8 cellular contexts compared by ENCODE assay signal in the genomic region with DNA sequence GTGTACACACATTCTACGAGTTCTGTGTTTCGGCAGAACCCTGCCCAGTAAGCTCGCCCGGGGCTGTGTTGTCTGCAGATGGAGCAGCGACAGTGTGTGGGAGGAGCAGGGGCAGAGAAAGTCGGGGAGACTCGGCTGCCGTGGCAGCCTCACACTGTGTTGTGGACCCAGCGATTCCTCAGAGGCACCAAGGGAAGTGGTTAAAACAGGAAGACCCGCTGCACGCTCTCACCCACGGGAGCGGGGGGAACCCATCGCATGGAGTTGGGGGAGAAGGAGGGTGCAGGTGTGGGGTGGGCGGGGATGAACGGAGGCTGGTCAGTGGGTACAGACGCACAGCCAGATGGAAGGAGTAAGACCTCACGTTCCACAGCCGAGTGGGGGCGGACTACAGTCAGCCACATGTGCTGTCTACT.
DNase-seq lines count a peak whose midpoint lies in the region; ATAC-seq and TF ChIP-seq lines count a peak whose summit lies in the region.

No MANE protein-coding gene starts in this region.

- H3K9me3 Mint-ChIP-seq in progenitor cell of endocrine pancreas (ENCODE audit: low read depth), result no peaks in the 10 kb centered on the region

- no peaks in the 10 kb centered on the region for H3K27me3 Mint-ChIP-seq in progenitor cell of endocrine pancreas

- no peaks in the 10 kb centered on the region for H3K36me3 Mint-ChIP-seq in progenitor cell of endocrine pancreas (ENCODE audit: insufficient read depth)

- no peak overlapping the region for H3K4me3 Mint-ChIP-seq in progenitor cell of endocrine pancreas (ENCODE audit: low read depth)

- no peaks in the 10 kb centered on the region for H3K9me3 ChIP-seq in mucosa of descending colon

- DNase-seq in GM06990 (ENCODE audit: extremely low read depth, insufficient read length) (peak; percentile 32), mucosa of descending colon (peak; percentile 21 to 59 (median 36)), NCI-H2227 (lab: John Stamatoyannopoulos, UW; ENCODE audit: unreplicated experiment) (no peak), progenitor cell of endocrine pancreas (ENCODE audit: low spot score, unreplicated experiment) (no peak), NCI-H1105 (lab: John Stamatoyannopoulos, UW) (no peak), foreskin keratinocyte (no peak)
- DNase-seq in activated CD8-positive, alpha-beta memory T cell treated with anti-CD3 and anti-CD28 coated beads, Interleukin-2, amount 50 U/mL, for 48 hours, result peak; percentile 63

- H3K4me1 Mint-ChIP-seq in progenitor cell of endocrine pancreas (ENCODE audit: low read depth), result no peaks in the 10 kb centered on the region

- no peak overlapping the region for H3K27ac Mint-ChIP-seq in progenitor cell of endocrine pancreas

- no peak overlapping the region for H3K4me3 ChIP-seq in GM06990 (replicated peaks; ENCODE audit: low read depth, low read length)
- no peak overlapping the region for H3K4me3 ChIP-seq in mucosa of descending colon

- ATAC-seq in HG03432 (IDR thresholded peaks at IDR 0.05; ENCODE audit: unreplicated experiment), result peak; percentile 66
- ATAC-seq in mucosa of descending colon, result peak; percentile 41
- ATAC-seq in foreskin keratinocyte, result no peak

- no peak overlapping the region for H3K27ac ChIP-seq in foreskin keratinocyte

- intact Hi-C loops in mucosa of descending colon (cut with DNase I, micrococcal nuclease), result no loop called here

- no peaks in the 10 kb centered on the region for H3K4me1 ChIP-seq in mucosa of descending colon (ENCODE audit: low read depth)
- H3K4me1 ChIP-seq in foreskin keratinocyte, result peaks cover 5% of the 10 kb centered on the region

- TF ChIP-seq CTCF in GM06990 (IDR thresholded peaks at IDR 0.05; ENCODE audit: insufficient read depth, low read length, poor library complexity, severe bottlenecking) (no peak), mucosa of descending colon (IDR thresholded peaks at IDR 0.05) (no peak), progenitor cell of endocrine pancreas (IDR thresholded peaks at IDR 0.05; ENCODE audit: unreplicated experiment) (no peak), foreskin keratinocyte (conservative IDR thresholded peaks at IDR 0.05) (no peak)

- peaks cover 9% of the 10 kb centered on the region for H3K36me3 ChIP-seq in GM06990 (ENCODE audit: control insufficient read depth, insufficient read depth, low read length)
- no peaks in the 10 kb centered on the region for H3K36me3 ChIP-seq in mucosa of descending colon (ENCODE audit: low read depth)

- H3K27me3 ChIP-seq in GM06990 (replicated peaks; ENCODE audit: control insufficient read depth, insufficient read depth, low read length), result no peaks in the 10 kb centered on the region
- H3K27me3 ChIP-seq in foreskin keratinocyte, result no peaks in the 10 kb centered on the region

Comparison
In these comparisons a context has a peak if more than half of its experiments do, and no peak if none do; other contexts are left out.
1. DNase-seq: peak in GM06990 (single experiment), activated CD8-positive, alpha-beta memory T cell treated with anti-CD3 and anti-CD28 coated beads, Interleukin-2, amount 50 U/mL, for 48 hours (single experiment) and mucosa of descending colon (3 of 3); none in NCI-H2227 (single experiment), progenitor cell of endocrine pancreas (single experiment), NCI-H1105 (single experiment) and foreskin keratinocyte (0 of 2).